In the genomic region with DNA sequence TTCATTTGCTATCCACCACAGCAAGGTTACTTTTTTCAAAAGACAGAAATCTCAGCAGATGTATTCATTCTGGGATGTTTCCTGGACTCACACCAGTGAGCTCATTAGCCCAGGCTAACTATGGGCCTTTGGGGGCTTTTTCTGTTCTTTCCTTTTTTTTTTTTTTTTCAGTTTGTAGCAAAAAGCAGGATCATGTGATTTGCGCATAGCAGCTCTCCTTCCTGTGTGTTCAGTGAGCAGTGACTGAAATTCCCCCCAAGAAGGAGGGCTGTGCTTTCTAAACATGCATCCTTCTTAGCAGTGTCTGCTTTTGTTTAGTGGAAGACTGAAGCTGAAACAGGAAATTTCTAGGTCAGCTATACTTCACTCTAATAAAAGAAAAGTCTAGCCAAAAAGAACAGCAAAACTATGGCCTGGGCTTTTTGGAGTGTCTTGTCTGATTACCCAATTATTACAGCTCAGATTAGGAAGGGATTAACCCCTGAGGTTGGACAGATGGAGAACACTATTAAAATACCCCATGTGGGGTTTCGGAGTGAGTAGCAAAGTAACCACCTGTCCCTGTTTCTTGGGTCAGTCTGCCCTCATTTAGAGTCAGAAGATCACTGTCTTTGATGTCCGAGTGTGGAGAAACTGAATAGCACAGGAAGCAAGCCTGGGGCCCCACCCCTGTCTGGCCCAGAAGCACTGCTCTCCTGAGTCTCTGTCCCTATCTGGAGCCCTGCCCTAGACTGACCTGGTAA, we compare ENCODE assay signal across 11 cellular contexts. TPM values are rescaled to one million over a fixed set of nuclear protein-coding genes. Genes with fewer than 3 reads are reported as not detected.
DNase-seq lines count a peak whose midpoint lies in the region; ATAC-seq and TF ChIP-seq lines count a peak whose summit lies in the region.
"Had no signal": no experiment of that assay in that cellular context is flagged by ENCODE, and none has a peak within 500 bp of the region (broad histone marks: within the 10 kb centered on the region; RNA-seq: fewer than 3 reads in every experiment).

No MANE protein-coding gene starts in this region.

- H3K27ac Mint-ChIP-seq in mesothelial cell of epicardium, result peak overlapping the region; percentile 24

- no peaks in the 10 kb centered on the region for H3K9me3 ChIP-seq in MG63
- H3K9me3 ChIP-seq: body of pancreas, gastrocnemius medialis had no signal

- peaks cover 9% of the 10 kb centered on the region for H3K27me3 Mint-ChIP-seq in mesothelial cell of epicardium (ENCODE audit: low read depth)

- peaks cover 8% of the 10 kb centered on the region for H3K9me3 Mint-ChIP-seq in mesothelial cell of epicardium

- peaks cover 2% of the 10 kb centered on the region; the same call in 1 of the 2 replicates for H3K27me3 ChIP-seq in MG63
- H3K27me3 ChIP-seq: body of pancreas had no signal

- no peak for DNase-seq in mesothelial cell of epicardium (ENCODE audit: low spot score in 2 of 2, unreplicated experiment in 2 of 2)
- no peak for DNase-seq in NCI-H2107 (lab: John Stamatoyannopoulos, UW)
- DNase-seq in NCI-H345 treated with DMSO at 0.1 percent for 48 hours (lab: John Stamatoyannopoulos, UW; ENCODE audit: unreplicated experiment), result no peak
- DNase-seq in MG63, result no peak
- DNase-seq in GF-D8 (lab: John Stamatoyannopoulos, UW), result no peak
- DNase-seq: activated CD4-positive, alpha-beta T cell treated with anti-CD3 and anti-CD28 coated beads, Interleukin-2, amount 50 U/mL, for 4 hours; body of pancreas had no signal

- no peaks in the 10 kb centered on the region for H3K36me3 ChIP-seq in MG63
- H3K36me3 ChIP-seq: gastrocnemius medialis had no signal

- H3K4me1 Mint-ChIP-seq in mesothelial cell of epicardium, result peaks cover 12% of the 10 kb centered on the region

- no peak overlapping the region for H3K4me3 ChIP-seq in MG63
- H3K4me3 ChIP-seq: body of pancreas, gastrocnemius medialis had no signal

- no peak for TF ChIP-seq CTCF in mesothelial cell of epicardium (IDR thresholded peaks at IDR 0.05; ENCODE audit: unreplicated experiment)

- peak; percentile 38 for ATAC-seq in GM18519 (IDR thresholded peaks at IDR 0.05; ENCODE audit: low FRiP score, unreplicated experiment)
- ATAC-seq in GM21723 (IDR thresholded peaks at IDR 0.05; ENCODE audit: unreplicated experiment), result peak; percentile 69
- peak; percentile 75 for ATAC-seq in HG03432 (IDR thresholded peaks at IDR 0.05; ENCODE audit: unreplicated experiment)
- ATAC-seq: body of pancreas, gastrocnemius medialis had no signal

- no peak overlapping the region for H3K4me3 Mint-ChIP-seq in mesothelial cell of epicardium

- no peaks in the 10 kb centered on the region for H3K36me3 Mint-ChIP-seq in mesothelial cell of epicardium

RNA-seq across cellular contexts. Expression of a gene that starts 8.9 kb away (rescaled TPM):
- 0.57 to 0.60 TPM (median 0.60 TPM) in 3 replicates for total RNA-seq in mesothelial cell of epicardium
- not detected in 2 replicates for total RNA-seq in MG63 (2014; rRNA removed; shearing (Covaris generic); ENCODE audit: low replicate concordance)
- total RNA-seq: body of pancreas had no signal
